ENCODE assay signal across 1 cellular context in the genomic region with DNA sequence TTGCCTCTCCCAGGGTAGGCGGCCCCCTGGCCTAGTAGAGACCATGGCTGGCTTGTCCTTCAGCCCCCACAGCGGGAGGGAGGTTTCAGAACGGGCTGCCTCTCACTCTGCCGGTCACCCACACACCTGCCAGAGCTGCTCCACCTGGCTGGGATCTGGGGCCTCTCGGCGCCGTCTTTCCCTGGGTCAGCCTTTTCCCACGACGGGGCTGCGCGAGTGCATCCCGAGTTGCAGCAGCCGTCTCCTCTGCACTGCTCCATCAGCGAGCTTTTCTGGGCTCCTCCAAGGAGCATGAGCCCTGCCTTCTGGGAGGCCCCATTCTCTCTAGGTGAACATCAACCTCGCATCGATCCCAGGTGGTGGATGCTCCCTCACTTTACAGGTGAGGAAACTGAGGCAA.
TF ChIP-seq lines count a peak whose summit lies in the region.

No MANE protein-coding gene starts in this region.

TF ChIP-seq in HepG2, 621 proteins besides CTCF, POLR2A, EP300 and RAD21:
- TF ChIP-seq, protein P1, sequence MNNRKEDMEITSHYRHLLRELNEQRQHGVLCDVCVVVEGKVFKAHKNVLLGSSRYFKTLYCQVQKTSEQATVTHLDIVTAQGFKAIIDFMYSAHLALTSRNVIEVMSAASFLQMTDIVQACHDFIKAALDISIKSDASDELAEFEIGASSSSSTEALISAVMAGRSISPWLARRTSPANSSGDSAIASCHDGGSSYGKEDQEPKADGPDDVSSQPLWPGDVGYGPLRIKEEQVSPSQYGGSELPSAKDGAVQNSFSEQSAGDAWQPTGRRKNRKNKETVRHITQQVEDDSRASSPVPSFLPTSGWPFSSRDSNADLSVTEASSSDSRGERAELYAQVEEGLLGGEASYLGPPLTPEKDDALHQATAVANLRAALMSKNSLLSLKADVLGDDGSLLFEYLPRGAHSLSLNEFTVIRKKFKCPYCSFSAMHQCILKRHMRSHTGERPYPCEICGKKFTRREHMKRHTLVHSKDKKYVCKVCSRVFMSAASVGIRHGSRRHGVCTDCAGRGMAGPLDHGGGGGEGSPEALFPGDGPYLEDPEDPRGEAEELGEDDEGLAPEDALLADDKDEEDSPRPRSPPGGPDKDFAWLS (CRISPR knock-in tag; IDR thresholded peaks at IDR 0.05; ENCODE audit: borderline replicate concordance), result 0 out of 2 replicates have a peak, but pooled peaks have one; percentile 9
- TF ChIP-seq ZZZ3 (CRISPR knock-in tag; IDR thresholded peaks at IDR 0.05; ENCODE audit: borderline replicate concordance), result no peak
